ENCODE assay signal across 35 cellular contexts in genomic region chr12:130412384-130412783, GRCh38.
"Had no signal": no experiment of that assay in that cellular context is flagged by ENCODE, and none has a peak within 500 bp of the region (broad histone marks: within the 10 kb centered on the region; RNA-seq: fewer than 3 reads in every experiment).

No MANE protein-coding gene starts in this region.

- H3K36me3 ChIP-seq: MG63 had no signal

- H3K27me3 ChIP-seq: MG63 had no signal

- H3K9me3 ChIP-seq: MG63 had no signal

- H3K4me3 ChIP-seq: MG63 had no signal

- H3K27ac ChIP-seq: KMS-11 had no signal

- DNase-seq: Karpas-422, Kasumi-1, KBM-7, KG1, MG63, MM.1S, MV-4-11, NCI-H1048, NCI-H1092, NCI-H1092 treated with DMSO at 0.1 percent for 48 hours, NCI-H1105, NCI-H1105 treated with DMSO at 0.1 percent for 48 hours, NCI-H1417, NCI-H1417 treated with DMSO at 0.1 percent for 48 hours, NCI-H1436, NCI-H1436 treated with DMSO at 0.1 percent for 48 hours, NCI-H146, NCI-H1694, NCI-H1694 treated with DMSO at 0.1 percent for 48 hours, NCI-H187, NCI-H187 treated with DMSO at 0.1 percent for 48 hours, NCI-H1930, NCI-H2029, NCI-H2029 treated with DMSO at 0.1 percent for 48 hours, NCI-H2081, NCI-H2081 treated with DMSO at 0.1 percent for 48 hours, NCI-H2107, NCI-H2171, NCI-H2171 treated with DMSO at 0.1 percent for 48 hours, NCI-H2227 treated with DMSO at 0.1 percent for 48 hours, NCI-H226, NCI-H345, NCI-H446, NCI-H446 treated with DMSO at 0.1 percent for 48 hours had no signal
